ENCODE assay signal across 8 cellular contexts in genomic region chr10:2688958-2689357, GRCh38.
"Had no signal": no experiment of that assay in that cellular context is flagged by ENCODE, and none has a peak within 500 bp of the region (broad histone marks: within the 10 kb centered on the region; RNA-seq: fewer than 3 reads in every experiment).

No MANE protein-coding gene starts in this region.

- DNase-seq: IMR-90, KBM-7, KG1 had no signal

- H3K4me1 Mint-ChIP-seq: IgD-negative memory B cell had no signal

- H3K27ac Mint-ChIP-seq: IgD-negative memory B cell had no signal

- H3K4me2 ChIP-seq: KMS-11 had no signal

- H3K27ac ChIP-seq: HL-60, KMS-11 had no signal

- H3K4me3 ChIP-seq: K562 had no signal

- H3K36me3 Mint-ChIP-seq: IgD-negative memory B cell had no signal

- H3K4me3 Mint-ChIP-seq: IgD-negative memory B cell had no signal

- ATAC-seq: K562 had no signal

- FAIRE-seq: HTR-8/SVneo, K562 had no signal

- H3K9ac ChIP-seq: KMS-11 had no signal
